1 cellular context compared by ENCODE assay signal in genomic region chr22:44033287-44033686, GRCh38.
TF ChIP-seq lines count a peak whose summit lies in the region.

No MANE protein-coding gene starts in this region.

TF ChIP-seq in GM23338, 12 proteins besides CTCF, POLR2A, EP300 and RAD21 (continued from another document):
- TF ChIP-seq REST (IDR thresholded peaks at IDR 0.05; ENCODE audit: unreplicated experiment) (no peak), ZNF331 (CRISPR knock-in tag; IDR thresholded peaks at IDR 0.05; ENCODE audit: low read depth) (no peak), NANOG (IDR thresholded peaks at IDR 0.05; ENCODE audit: borderline replicate concordance) (no peak), ETS1 (IDR thresholded peaks at IDR 0.05) (no peak), CREB1 (CRISPR knock-in tag; IDR thresholded peaks at IDR 0.05; ENCODE audit: low read depth) (no peak), ZNF462 (CRISPR knock-in tag; IDR thresholded peaks at IDR 0.05) (no peak), ZNF114 (CRISPR knock-in tag; IDR thresholded peaks at IDR 0.05) (no peak)
TF ChIP-seq in GM23338: peak in this region for 0.
